In genomic region chr14:84036863-84037262, GRCh38 we compare ENCODE assay signal across 1 cellular context.
A peak's percentile ranks its signal among the peaks of the same experiment; 100 is the strongest.
TF ChIP-seq lines count a peak whose summit lies in the region.

No MANE protein-coding gene starts in this region.

TF ChIP-seq in GM12878, 131 proteins besides CTCF, POLR2A, EP300 and RAD21 (continued from another document and continues in another):
- TF ChIP-seq PRDM15 (CRISPR knock-in tag; IDR thresholded peaks at IDR 0.05) (no peak), SIX5 (IDR thresholded peaks at IDR 0.05; ENCODE audit: low read depth, low read length, severe bottlenecking) (no peak), KDM1A (IDR thresholded peaks at IDR 0.05; ENCODE audit: borderline replicate concordance) (no peak), ASH2L (IDR thresholded peaks at IDR 0.05; ENCODE audit: borderline replicate concordance, low read depth) (no peak), BRCA1 (IDR thresholded peaks at IDR 0.05; ENCODE audit: low read depth, low read length) (no peak), CUX1 (IDR thresholded peaks at IDR 0.05; ENCODE audit: insufficient replicate concordance, low read depth, low read length) (no peak), ZNF207 (IDR thresholded peaks at IDR 0.05; ENCODE audit: borderline replicate concordance) (no peak), NKRF (conservative IDR thresholded peaks at IDR 0.05) (no peak), WRNIP1 (IDR thresholded peaks at IDR 0.05; ENCODE audit: borderline replicate concordance, low read depth, low read length) (no peak), ZNF217 (IDR thresholded peaks at IDR 0.05) (peak; percentile 71; the same call in 1 of the 2 replicates), NR2C1 (IDR thresholded peaks at IDR 0.05) (no peak), JUND (IDR thresholded peaks at IDR 0.05; ENCODE audit: low read depth, low read length) (no peak), MLLT1 (IDR thresholded peaks at IDR 0.05) (no peak), ZBTB33 (IDR thresholded peaks at IDR 0.05) (no peak), ZBTB40 (IDR thresholded peaks at IDR 0.05; ENCODE audit: borderline replicate concordance) (no peak), ATF7 (IDR thresholded peaks at IDR 0.05; ENCODE audit: low read depth) (peak; percentile 91), POLR2AphosphoS2 (IDR thresholded peaks at IDR 0.05; ENCODE audit: low read depth, low read length) (no peak), SIN3A (IDR thresholded peaks at IDR 0.05; ENCODE audit: low read depth, low read length) (no peak), POLR2AphosphoS5 (IDR thresholded peaks at IDR 0.05; ENCODE audit: low read length) (no peak), BACH1 (IDR thresholded peaks at IDR 0.05; ENCODE audit: borderline replicate concordance) (0 out of 2 replicates have a peak, but pooled peaks have one; percentile 36), STAT1 (conservative IDR thresholded peaks at IDR 0.05) (no peak), PBX3 (IDR thresholded peaks at IDR 0.05; ENCODE audit: insufficient replicate concordance, low read depth, low read length) (no peak), FOXK2 (IDR thresholded peaks at IDR 0.05) (no peak), YY1 (IDR thresholded peaks at IDR 0.05; ENCODE audit: low read depth, low read length) (no peak), BHLHE40 (IDR thresholded peaks at IDR 0.05; ENCODE audit: borderline replicate concordance in 1 of 2, low read depth in 2 of 2, low read length in 1 of 2) (peak; percentile 9 to 52; a peak in 3 of 4 replicates), CEBPZ (IDR thresholded peaks at IDR 0.05; ENCODE audit: low read depth, low read length) (no peak), BMI1 (IDR thresholded peaks at IDR 0.05; ENCODE audit: borderline replicate concordance) (peak; percentile 51; the same call in 1 of the 2 replicates), IKZF1 (conservative IDR thresholded peaks at IDR 0.05) (peak; percentile 94), ZNF622 (IDR thresholded peaks at IDR 0.05) (no peak)
